Comparison of ENCODE assay signal across 9 cellular contexts in genomic region chr6:29847871-29848630, GRCh38. TPM values are rescaled to one million over a fixed set of nuclear protein-coding genes. Genes with fewer than 3 reads are reported as not detected.
DNase-seq lines count a peak whose midpoint lies in the region; ATAC-seq, FAIRE-seq and TF ChIP-seq lines count a peak whose summit lies in the region.
"Had no signal": no experiment of that assay in that cellular context is flagged by ENCODE, and none has a peak within 500 bp of the region (broad histone marks: within the 10 kb centered on the region; RNA-seq: fewer than 3 reads in every experiment).

No MANE protein-coding gene starts in this region.

- CTCF ChIA-PET in A549 (lab: Yijun Ruan, JAX) (interaction anchor here (0.6 to 2.8 kb wide), 34 partner anchors 8 to 323 kb away, joined by 3 to 30 read pairs (median 4); partner anchors contain the start of gene HLA-A), mammary epithelial cell (lab: Charles Lee; ENCODE audit: low non-redundant PET) (no interaction called here)

- peaks cover 7% of the 10 kb centered on the region; the same call in 1 of the 3 replicates for H3K4me1 ChIP-seq in A549
- peaks cover 5% of the 10 kb centered on the region for H3K4me1 ChIP-seq in mammary epithelial cell (ENCODE audit: insufficient read depth, low read length)

- TF ChIP-seq CTCF in A549 (IDR thresholded peaks at IDR 0.05) (peak; percentile 86), mammary epithelial cell (conservative IDR thresholded peaks at IDR 0.05 in 1 of 2, IDR thresholded peaks at IDR 0.05 in 1 of 2; ENCODE audit: extremely low read depth in 1 of 2, insufficient read depth in 1 of 2, low read depth in 1 of 2, low read length in 2 of 2) (peak; percentile 78 to 96)

- H3K4me3 ChIP-seq in A549 (no peak overlapping the region), mammary epithelial cell (replicated peaks in 1 of 3; ENCODE audit: insufficient read depth in 1 of 3, low read depth in 2 of 3, low read length in 3 of 3) (no peak overlapping the region)

- dilution Hi-C loops in mammary epithelial cell (cut with HindIII; ENCODE audit: low sequenced_read_pairs), result no loop called here

- H3K4me2 ChIP-seq in A549 (peak overlapping the region; percentile 70), mammary epithelial cell (ENCODE audit: insufficient read depth, low read depth, low read length) (no peak overlapping the region)

- no peaks in the 10 kb centered on the region for H3K9me3 ChIP-seq in A549
- peaks cover 3% of the 10 kb centered on the region for H3K9me3 ChIP-seq in mammary epithelial cell (replicated peaks; ENCODE audit: insufficient read depth, low read length)

- DNase-seq in A549 (ENCODE audit: low read depth in 1 of 2, low spot score in 1 of 2) (peak; percentile 58 to 60), NCI-H2196 (lab: John Stamatoyannopoulos, UW; ENCODE audit: unreplicated experiment) (peak; percentile 77), mammary epithelial cell (peak; percentile 56), islet precursor cell (peak; percentile 88)
- peak; percentile 69 to 78 (median 74) for DNase-seq in activated CD4-positive, CD25-positive, alpha-beta regulatory T cell (lab: John Stamatoyannopoulos, UW)
- peak; percentile 70 to 83 (median 78) for DNase-seq in stimulated activated CD4-positive, alpha-beta T cell treated with anti-CD3 and anti-CD28 coated beads, Interleukin-1b, Interleukin-23, amount 100 ng/mL, for 24 hours (ENCODE audit: low read depth in 4 of 4, low spot score in 1 of 4)

- WGBS in A549 (ENCODE audit: missing lambda C conversion rate), result 10% methylated on average over 10 of the region's 14 CpGs
- 9% methylated on average over 14 of the region's 14 CpGs for WGBS in mammary epithelial cell (ENCODE audit: low coverage, missing lambda C conversion rate)

- H4K20me1 ChIP-seq in mammary epithelial cell (ENCODE audit: insufficient read depth, low read length), result no peaks in the 10 kb centered on the region

- BruUV-seq in mammary epithelial cell (replicated peaks; lab: Mats Ljungman, UMichigan), result no TSS peak

- TF ChIP-seq POLR2A in A549 (IDR thresholded peaks at IDR 0.05; ENCODE audit: low read length), result no peak

- H3K79me2 ChIP-seq in mammary epithelial cell (ENCODE audit: insufficient read depth, low read length), result no peaks in the 10 kb centered on the region

- in situ Hi-C loops in mammary epithelial cell (cut with MboI; ENCODE audit: low sequenced_read_pairs in 2 of 2), result loop anchor here (5.0 to 25.0 kb wide), 3 partner anchors 159 to 314 kb away; partner anchors contain the start of genes TRIM10 (in 1 of the 2) and TRIM15 (in 1 of the 2)

- no peaks in the 10 kb centered on the region for H3K27me3 ChIP-seq in mammary epithelial cell (ENCODE audit: insufficient read depth, low read length)

- ATAC-seq in A549 (peak; percentile 94 to 99), GM18867 (IDR thresholded peaks at IDR 0.05; ENCODE audit: unreplicated experiment) (peak; percentile 39), HG02678 (IDR thresholded peaks at IDR 0.05; ENCODE audit: unreplicated experiment) (no peak)

- TF ChIP-seq RAD21 in A549 (conservative IDR thresholded peaks at IDR 0.05 in 1 of 2, IDR thresholded peaks at IDR 0.05 in 1 of 2), result peak; percentile 97

- H2AFZ ChIP-seq in mammary epithelial cell (ENCODE audit: low read depth, low read length), result no peak overlapping the region

- POLR2A ChIA-PET in A549 (lab: Yijun Ruan, JAX), result no interaction called here

- intact Hi-C loops in mammary epithelial cell (cut with micrococcal nuclease), result loop anchor here (1.0 to 5.0 kb wide), 8 partner anchors 94 to 322 kb away; partner anchors contain the start of gene HLA-A

- no peak for FAIRE-seq in A549 (lab: Jason Lieb, UNC)

- H3K27ac ChIP-seq in A549 (no peak overlapping the region), mammary epithelial cell (ENCODE audit: insufficient read depth, low read depth, low read length) (no peak overlapping the region)

- H3K9ac ChIP-seq in mammary epithelial cell (ENCODE audit: insufficient read depth, low read length), result no peak overlapping the region

- H3K36me3 ChIP-seq in mammary epithelial cell (ENCODE audit: insufficient read depth, low read length), result no peaks in the 10 kb centered on the region

- TF ChIP-seq EP300 in A549 (IDR thresholded peaks at IDR 0.05), result no peak

TF ChIP-seq in A549, 52 proteins besides CTCF, POLR2A, EP300 and RAD21:
- 0 out of 2 replicates have a peak, but pooled peaks have one; percentile 28 for TF ChIP-seq RFX5 (IDR thresholded peaks at IDR 0.05)
- TF ChIP-seq HOXA7 (CRISPR knock-in tag; IDR thresholded peaks at IDR 0.05), result no peak
- TF ChIP-seq ZC3H11A (IDR thresholded peaks at IDR 0.05), result no peak
- no peak for TF ChIP-seq KDM5A (IDR thresholded peaks at IDR 0.05)
- no peak for TF ChIP-seq ZFP36 (IDR thresholded peaks at IDR 0.05; ENCODE audit: borderline replicate concordance, partially characterized antibody)
- no peak for TF ChIP-seq MAZ (IDR thresholded peaks at IDR 0.05; ENCODE audit: borderline replicate concordance, low read depth, low read length)
- peak; percentile 99 for TF ChIP-seq SMC3 (IDR thresholded peaks at IDR 0.05)
- no peak for TF ChIP-seq FOXS1 (CRISPR knock-in tag; IDR thresholded peaks at IDR 0.05)
- TF ChIP-seq HDAC2 (IDR thresholded peaks at IDR 0.05), result no peak
- TF ChIP-seq SREBF2 (IDR thresholded peaks at IDR 0.05), result no peak
- no peak for TF ChIP-seq HOXB5 (CRISPR knock-in tag; IDR thresholded peaks at IDR 0.05)
- TF ChIP-seq RCOR1 (IDR thresholded peaks at IDR 0.05; ENCODE audit: low read depth, low read length), result no peak
- TF ChIP-seq USF2 (IDR thresholded peaks at IDR 0.05), result no peak
- TF ChIP-seq E2F6 (IDR thresholded peaks at IDR 0.05; ENCODE audit: borderline replicate concordance, low read depth), result no peak
- no peak for TF ChIP-seq FOSB (CRISPR knock-in tag; IDR thresholded peaks at IDR 0.05)

RNA-seq across cellular contexts. Expression of gene HLA-G, which starts 20.4 kb away (rescaled TPM):
- not detected in 2 replicates for polyA plus RNA-seq in A549 (2011; rRNA removed)
- not detected in 2 replicates for polyA plus RNA-seq in A549 (2012; cell fraction: cytosol; rRNA removed)
- polyA plus RNA-seq in A549 (2012; cell fraction: nucleus; rRNA removed), result not detected in 2 replicates
- polyA plus RNA-seq in A549 (2017; fragmentation: RNase III; extraction: RNeasy Plus Mini Kit Qiagen cat#74134 plus additional on column Dnase treatment), result 0.06 TPM in 1 of 3 replicates, not detected in the others
- not detected in 2 replicates for polyA minus RNA-seq in A549 (2011; rRNA and poly(A)+ RNA removed)
- under 1 TPM in 1 of 2 donors, not detected in 1; 0.33 TPM for total RNA-seq in mammary epithelial cell
- polyA plus RNA-seq in mammary epithelial cell, result 2.7 TPM
- polyA minus RNA-seq in mammary epithelial cell, result not detected
- total RNA-seq: subcutaneous adipose tissue had no signal
